ENCODE assay signal across 9 cellular contexts in the genomic region with DNA sequence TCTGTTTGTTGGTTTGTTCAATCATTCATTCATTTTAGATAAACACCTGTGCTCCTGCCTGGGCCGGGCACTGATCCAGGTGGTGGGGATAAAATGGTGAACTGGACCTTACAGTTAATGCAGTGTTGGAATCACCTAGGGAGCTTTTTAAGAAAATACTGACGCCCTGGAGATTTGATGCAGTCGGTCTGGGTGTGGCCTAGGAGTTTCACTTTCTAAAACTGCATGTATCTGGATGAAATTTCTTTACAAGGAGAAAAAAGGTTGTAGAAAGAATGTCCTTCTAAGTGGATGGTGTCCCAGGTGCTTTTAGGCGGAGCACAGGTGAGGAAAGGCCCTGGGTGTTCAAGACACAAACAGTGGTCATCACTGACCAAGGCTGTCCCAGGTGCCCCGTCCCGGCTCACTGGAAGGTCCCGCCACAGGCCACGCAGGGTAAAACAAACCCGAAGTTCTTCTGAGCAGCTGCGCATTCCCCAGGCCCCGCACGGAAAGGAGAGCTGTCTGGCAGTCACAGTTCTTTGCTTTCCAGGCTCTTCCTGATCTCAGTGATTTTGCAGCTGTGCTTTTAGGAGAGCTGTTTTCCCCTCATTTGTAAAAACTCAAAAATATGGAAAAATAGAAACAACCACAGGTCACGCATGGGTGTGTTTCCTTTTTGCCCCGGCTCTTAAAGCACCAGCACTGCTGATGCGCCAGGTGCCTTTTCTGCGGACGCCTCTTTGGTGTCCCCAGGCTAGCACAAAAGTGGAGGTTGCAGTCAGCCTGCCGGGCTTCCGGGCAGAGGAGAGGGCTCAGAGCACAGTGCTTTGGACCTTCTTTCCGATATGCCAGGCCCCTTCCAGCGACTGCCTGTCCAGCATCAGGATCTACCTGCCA.
DNase-seq lines count a peak whose midpoint lies in the region; ATAC-seq and TF ChIP-seq lines count a peak whose summit lies in the region.
"Had no signal": no experiment of that assay in that cellular context is flagged by ENCODE, and none has a peak within 500 bp of the region (broad histone marks: within the 10 kb centered on the region; RNA-seq: fewer than 3 reads in every experiment).

No MANE protein-coding gene starts in this region.

- no peaks in the 10 kb centered on the region for H3K36me3 Mint-ChIP-seq in glutamatergic neuron (ENCODE audit: unreplicated experiment)

- peak overlapping the region; percentile 15 for H3K4me3 Mint-ChIP-seq in glutamatergic neuron (ENCODE audit: unreplicated experiment)
- H3K4me3 Mint-ChIP-seq: CD4-positive, CD25-positive, alpha-beta regulatory T cell had no signal

- peaks cover 2% of the 10 kb centered on the region for H3K9me3 Mint-ChIP-seq in glutamatergic neuron (ENCODE audit: unreplicated experiment)
- H3K9me3 Mint-ChIP-seq: CD4-positive, CD25-positive, alpha-beta regulatory T cell had no signal

- H3K36me3 ChIP-seq in heart left ventricle, result peaks cover 0 to 2% (median 0%) of the 10 kb centered on the region in 9 donors
- no peaks in the 10 kb centered on the region for H3K36me3 ChIP-seq in urinary bladder (ENCODE audit: insufficient read depth)

- DNase-seq in heart left ventricle (peak in 1 of 5 donors; percentile 27), cardiac septum (ENCODE audit: low spot score) (no peak), glutamatergic neuron (no peak), substantia nigra (lab: John Stamatoyannopoulos, UW) (no peak), D341Med (ENCODE audit: low spot score) (no peak), DMS153 (lab: John Stamatoyannopoulos, UW) (no peak)
- DNase-seq: CD4-positive, CD25-positive, alpha-beta regulatory T cell had no signal

- H3K4me1 ChIP-seq in heart left ventricle (peaks cover 9 to 91% (median 68%) of the 10 kb centered on the region in 12 donors), urinary bladder (ENCODE audit: insufficient read depth) (no peaks in the 10 kb centered on the region)

- no peak for TF ChIP-seq POLR2A in heart left ventricle (IDR thresholded peaks at IDR 0.05)

- H3K27me3 Mint-ChIP-seq in glutamatergic neuron (ENCODE audit: unreplicated experiment), result peaks cover 6% of the 10 kb centered on the region
- H3K27me3 Mint-ChIP-seq: CD4-positive, CD25-positive, alpha-beta regulatory T cell had no signal

- WGBS in heart left ventricle, 4 donors, result 49 to 64% (median 56%) methylated on average over 21 of the region's 21 CpGs
- WGBS in urinary bladder, result 70% methylated on average over 21 of the region's 21 CpGs

- H3K27ac ChIP-seq in heart left ventricle (peak overlapping the region; percentile 66 to 91 (median 84)), urinary bladder (ENCODE audit: low read depth) (peak overlapping the region; percentile 19), substantia nigra (ENCODE audit: low read depth, low read length, poor library complexity, severe bottlenecking) (no peak overlapping the region)

- peak overlapping the region in 5 of 12 donors; percentile 3 to 43 (median 10) for H3K4me3 ChIP-seq in heart left ventricle
- no peak overlapping the region for H3K4me3 ChIP-seq in urinary bladder (ENCODE audit: low read depth, low read length)

- peak overlapping the region; percentile 88 for H3K27ac Mint-ChIP-seq in glutamatergic neuron (ENCODE audit: unreplicated experiment)

- no peaks in the 10 kb centered on the region for H3K27me3 ChIP-seq in heart left ventricle

- intact Hi-C loops in heart left ventricle (cut with DNase I) (no loop called here), cardiac septum (cut with DNase I) (loop anchor here (5.0 kb wide), 2 partner anchors 87 to 162 kb away; partner anchors contain the start of gene GRK5)

- H3K4me1 Mint-ChIP-seq in glutamatergic neuron (ENCODE audit: low read depth, unreplicated experiment), result peaks cover 43% of the 10 kb centered on the region

- no peaks in the 10 kb centered on the region for H3K9me3 ChIP-seq in heart left ventricle

- ATAC-seq in heart left ventricle (no peak), HG03139 (IDR thresholded peaks at IDR 0.05; ENCODE audit: unreplicated experiment) (peak; percentile 62)

- TF ChIP-seq CTCF in heart left ventricle (IDR thresholded peaks at IDR 0.05), result no peak
- no peak for TF ChIP-seq CTCF in glutamatergic neuron (IDR thresholded peaks at IDR 0.05; ENCODE audit: partially characterized antibody, unreplicated experiment)
